20 cellular contexts compared by ENCODE assay signal in the genomic region with DNA sequence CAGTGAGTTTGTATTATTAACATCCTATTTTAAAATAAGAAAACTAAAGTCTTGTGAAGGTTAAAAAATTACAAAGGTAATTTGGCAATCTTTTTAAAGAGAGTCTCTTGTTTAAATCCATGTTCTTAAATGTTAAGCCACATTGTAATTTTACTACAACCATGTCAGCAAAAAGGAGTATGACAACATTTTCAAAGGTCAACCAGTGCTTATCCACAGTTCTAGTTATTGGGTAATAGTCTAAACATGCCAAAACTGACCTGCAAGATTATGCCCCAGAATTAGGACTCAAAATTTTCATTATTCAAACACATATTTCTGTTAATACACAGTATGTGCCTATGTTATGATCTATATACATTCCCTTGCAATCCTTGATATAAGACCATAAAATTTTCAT.
"Had no signal": no experiment of that assay in that cellular context is flagged by ENCODE, and none has a peak within 500 bp of the region (broad histone marks: within the 10 kb centered on the region; RNA-seq: fewer than 3 reads in every experiment).

No MANE protein-coding gene starts in this region.

- H3K4me3 ChIP-seq: MG63, SJCRH30 had no signal

- H3K9me3 ChIP-seq: MG63, SJCRH30 had no signal

- DNase-seq: Karpas-422, KG1, MG63, NCI-H1092, NCI-H1105 treated with DMSO at 0.1 percent for 48 hours, NCI-H1417 treated with DMSO at 0.1 percent for 48 hours, NCI-H146, NCI-H1694 treated with DMSO at 0.1 percent for 48 hours, NCI-H2029, NCI-H2081 treated with DMSO at 0.1 percent for 48 hours, NCI-H2171, NCI-H226, NCI-H446, NCI-H510A, NCI-H524 treated with DMSO at 0.1 percent for 48 hours, NCI-H69, NCI-H774, PC-3, SHP77 treated with DMSO at 0.1 percent for 48 hours, SJCRH30 had no signal

- H3K27ac ChIP-seq: SJCRH30 had no signal

- H3K27me3 ChIP-seq: MG63, SJCRH30 had no signal

- H3K4me1 ChIP-seq: SJCRH30 had no signal

- H3K36me3 ChIP-seq: MG63, SJCRH30 had no signal
